ENCODE assay signal across 8 cellular contexts in genomic region chr19:3186377-3186688, GRCh38. TPM values are rescaled to one million over a fixed set of nuclear protein-coding genes. Genes with fewer than 3 reads are reported as not detected.
DNase-seq lines count a peak whose midpoint lies in the region; ATAC-seq and TF ChIP-seq lines count a peak whose summit lies in the region.

No MANE protein-coding gene starts in this region.

- H3K36me3 Mint-ChIP-seq in stimulated activated memory B cell treated with anti-CD40 and anti-IgM and Interleukin-4, amounts not matched to agents 10 μg/mL and 1 μg/mL and 100 μg/mL, for 72 hours: peaks cover 26% of the 10 kb centered on the region

- no peaks in the 10 kb centered on the region for H3K27me3 Mint-ChIP-seq in stimulated activated memory B cell treated with anti-CD40 and anti-IgM and Interleukin-4, amounts not matched to agents 10 μg/mL and 1 μg/mL and 100 μg/mL, for 72 hours

- intact Hi-C loops in heart right ventricle (cut with DNase I): no loop called here
- intact Hi-C loops in left ventricle myocardium superior (cut with micrococcal nuclease): no loop called here

- WGBS in heart right ventricle, 2 donors: 0 to 1% methylated on average over 16 to 17 of the region's 17 CpGs
- no CpG with 5 or more reads among the region's 17 CpGs for WGBS in iPS DF 6.9 (ENCODE audit: insufficient coverage, insufficient read length)

- DNase-seq in heart right ventricle (no peak), left ventricle myocardium superior (no peak), WERI-Rb-1 (no peak), iPS DF 6.9 (ENCODE audit: low read depth, low spot score) (no peak), GM10266 (ENCODE audit: extremely low spot score) (no peak), cortex of kidney (lab: John Stamatoyannopoulos, UW) (no peak)
- no peak for DNase-seq in effector CD4-positive, alpha-beta T cell

- H3K9me3 ChIP-seq in heart right ventricle: no peaks in the 10 kb centered on the region
- no peaks in the 10 kb centered on the region for H3K9me3 ChIP-seq in WERI-Rb-1 (ENCODE audit: severe bottlenecking)
- H3K9me3 ChIP-seq in iPS DF 6.9 (ENCODE audit: control insufficient read depth, insufficient read depth, low read length): no peaks in the 10 kb centered on the region

- no peaks in the 10 kb centered on the region for H3K9me3 Mint-ChIP-seq in stimulated activated memory B cell treated with anti-CD40 and anti-IgM and Interleukin-4, amounts not matched to agents 10 μg/mL and 1 μg/mL and 100 μg/mL, for 72 hours

- H3K4me1 Mint-ChIP-seq in stimulated activated memory B cell treated with anti-CD40 and anti-IgM and Interleukin-4, amounts not matched to agents 10 μg/mL and 1 μg/mL and 100 μg/mL, for 72 hours: peaks cover 66% of the 10 kb centered on the region

- peak overlapping the region; percentile 89 to 100 (median 95) for H3K4me3 ChIP-seq in heart right ventricle
- peak overlapping the region; percentile 67 for H3K4me3 ChIP-seq in WERI-Rb-1 (ENCODE audit: low read depth, low read length)
- peak overlapping the region; percentile 89 for H3K4me3 ChIP-seq in iPS DF 6.9 (ENCODE audit: low read length)

- peak overlapping the region in 9 of 10 donors; percentile 77 to 95 (median 89) for H3K27ac ChIP-seq in heart right ventricle
- H3K27ac ChIP-seq in WERI-Rb-1: peak overlapping the region; percentile 89
- H3K27ac ChIP-seq in iPS DF 6.9 (ENCODE audit: low read length): no peak overlapping the region

- H3K27me3 ChIP-seq in heart right ventricle (no peaks in the 10 kb centered on the region), WERI-Rb-1 (ENCODE audit: insufficient read depth, low read depth, severe bottlenecking) (no peaks in the 10 kb centered on the region), iPS DF 6.9 (ENCODE audit: control insufficient read depth, insufficient read depth, low read length) (no peaks in the 10 kb centered on the region)

- peak overlapping the region; percentile 94 for H3K4me3 Mint-ChIP-seq in stimulated activated memory B cell treated with anti-CD40 and anti-IgM and Interleukin-4, amounts not matched to agents 10 μg/mL and 1 μg/mL and 100 μg/mL, for 72 hours

- H3K4me1 ChIP-seq in heart right ventricle (peaks cover 5 to 58% (median 23%) of the 10 kb centered on the region in 9 donors), iPS DF 6.9 (ENCODE audit: control insufficient read depth, insufficient read depth, low read length) (peaks cover 4% of the 10 kb centered on the region)

- no peak for TF ChIP-seq CTCF in heart right ventricle (IDR thresholded peaks at IDR 0.05)
- no peak for TF ChIP-seq CTCF in WERI-Rb-1 (IDR thresholded peaks at IDR 0.05; ENCODE audit: low read depth, low read length)
- no peak for TF ChIP-seq CTCF in GM10266 (IDR thresholded peaks at IDR 0.05; ENCODE audit: control insufficient read depth, insufficient read depth, low read depth, missing control alignments)

- ATAC-seq in heart right ventricle: no peak
- no peak for ATAC-seq in left ventricle myocardium superior
- no peak for ATAC-seq in stimulated activated memory B cell treated with anti-CD40 and anti-IgM and Interleukin-4, amounts not matched to agents 10 μg/mL and 1 μg/mL and 100 μg/mL, for 72 hours

- peak overlapping the region; percentile 85 for H3K27ac Mint-ChIP-seq in stimulated activated memory B cell treated with anti-CD40 and anti-IgM and Interleukin-4, amounts not matched to agents 10 μg/mL and 1 μg/mL and 100 μg/mL, for 72 hours

- H3K36me3 ChIP-seq in heart right ventricle (peaks cover 0 to 5% (median 0%) of the 10 kb centered on the region in 9 donors), WERI-Rb-1 (peaks cover 15% of the 10 kb centered on the region), iPS DF 6.9 (ENCODE audit: control insufficient read depth, insufficient read depth, low read length) (peaks cover 10% of the 10 kb centered on the region)

RNA-seq across cellular contexts. Expression of gene NCLN, which starts 0.6 kb away (rescaled TPM):
- total RNA-seq in heart right ventricle: 10 to 100 TPM; 17.1 to 36.3 (median 24.6) TPM
- 10 to 100 TPM; 31.4 to 43.6 TPM for polyA plus RNA-seq in heart right ventricle
- total RNA-seq in left ventricle myocardium superior: 27.8 TPM

RNA-seq across cellular contexts. Expression of gene S1PR4, which starts 7.8 kb away (rescaled TPM):
- 1 to 10 TPM in 1 of 10 donors, under 1 TPM in 9; 0.24 to 3.3 (median 0.59) TPM for total RNA-seq in heart right ventricle
- polyA plus RNA-seq in heart right ventricle: 1 to 10 TPM; 1.5 to 1.9 TPM
- total RNA-seq in left ventricle myocardium superior: 1.0 TPM

RNA-seq across cellular contexts. Expression of gene CELF5, which starts 38.1 kb away (rescaled TPM):
- total RNA-seq in heart right ventricle: not detected
- polyA plus RNA-seq in heart right ventricle: not detected
- not detected for total RNA-seq in left ventricle myocardium superior

RNA-seq across cellular contexts. Expression of gene GNA15, which starts 50.5 kb away (rescaled TPM):
- total RNA-seq in heart right ventricle (1 to 10 TPM in 5 of 10 donors, under 1 TPM in 5; 0.42 to 8.9 (median 0.99) TPM), left ventricle myocardium superior (2.1 TPM)
- polyA plus RNA-seq in heart right ventricle: 1 to 10 TPM; 1.0 to 1.4 TPM
